In genomic region chr19:17089238-17089637, GRCh38 we compare ENCODE assay signal across 13 cellular contexts. TPM values are rescaled to one million over a fixed set of nuclear protein-coding genes. Genes with fewer than 3 reads are reported as not detected.
DNase-seq lines count a peak whose midpoint lies in the region; ATAC-seq and TF ChIP-seq lines count a peak whose summit lies in the region.
"Had no signal": no experiment of that assay in that cellular context is flagged by ENCODE, and none has a peak within 500 bp of the region (broad histone marks: within the 10 kb centered on the region; RNA-seq: fewer than 3 reads in every experiment).

No MANE protein-coding gene starts in this region.

- H3K4me3 ChIP-seq in BLaER1 treated with 17β-estradiol and CSF1 and Interleukin-3, amounts not matched to agents 10 nM and 100 nM: no peak overlapping the region
- H3K4me3 ChIP-seq in fibroblast of lung (replicated peaks in 1 of 4; ENCODE audit: control extremely low read depth in 1 of 4, insufficient read depth in 1 of 4, low read depth in 3 of 4, low read length in 4 of 4): peak overlapping the region in 1 of 4 experiments; percentile 12
- H3K4me3 ChIP-seq in rectal smooth muscle tissue (ENCODE audit: low read length): peak overlapping the region; percentile 13
- H3K4me3 ChIP-seq in effector memory CD4-positive, alpha-beta T cell (ENCODE audit: insufficient read depth, low read depth, low read length, poor library complexity, severe bottlenecking): no peak overlapping the region

- no peak overlapping the region for H2AFZ ChIP-seq in fibroblast of lung (ENCODE audit: low read length)

- TF ChIP-seq CTCF in fibroblast of lung (conservative IDR thresholded peaks at IDR 0.05 in 1 of 2, IDR thresholded peaks at IDR 0.05 in 1 of 2; ENCODE audit: low read depth in 1 of 2, low read length in 2 of 2): no peak

- H3K4me2 ChIP-seq in BLaER1 treated with 17β-estradiol and CSF1 and Interleukin-3, amounts not matched to agents 10 nM and 100 nM: peak overlapping the region; percentile 72 to 100 (median 86); a peak in 21 of 22 replicates
- peak overlapping the region; percentile 0 for H3K4me2 ChIP-seq in fibroblast of lung (ENCODE audit: extremely low read depth, insufficient read depth, low read length)

- no peaks in the 10 kb centered on the region for H3K27me3 Mint-ChIP-seq in T-helper 17 cell
- H3K27me3 Mint-ChIP-seq: activated CD8-positive, alpha-beta memory T cell treated with anti-CD3 and anti-CD28 coated beads, Interleukin-2, amount 10 ng/mL, durations not matched to agents 7 days and 5 days; stimulated activated naive CD8-positive, alpha-beta T cell treated with anti-CD3 and anti-CD28 coated beads, Interleukin-15, Interleukin-2, amounts not matched to agents 100 ng/mL and 50 ng/mL, for 24 hours had no signal

- H3K36me3 Mint-ChIP-seq in T-helper 17 cell (ENCODE audit: low read depth): no peaks in the 10 kb centered on the region

- no peak overlapping the region for H3K4me3 Mint-ChIP-seq in T-helper 17 cell
- H3K4me3 Mint-ChIP-seq: activated CD8-positive, alpha-beta memory T cell treated with anti-CD3 and anti-CD28 coated beads, Interleukin-2, amount 10 ng/mL, durations not matched to agents 7 days and 5 days; stimulated activated naive CD8-positive, alpha-beta T cell treated with anti-CD3 and anti-CD28 coated beads, Interleukin-15, Interleukin-2, amounts not matched to agents 100 ng/mL and 50 ng/mL, for 24 hours had no signal

- ATAC-seq in T-helper 17 cell: no peak
- ATAC-seq in GM19035 (IDR thresholded peaks at IDR 0.05; ENCODE audit: unreplicated experiment): no peak
- ATAC-seq: activated CD8-positive, alpha-beta memory T cell treated with anti-CD3 and anti-CD28 coated beads, Interleukin-2, amount 10 ng/mL, durations not matched to agents 7 days and 5 days; HCT116 had no signal

- H3K27ac Mint-ChIP-seq in T-helper 17 cell: peak overlapping the region; percentile 88

- H3K4me1 Mint-ChIP-seq in T-helper 17 cell: peaks cover 32% of the 10 kb centered on the region

- H3K27ac ChIP-seq in BLaER1 treated with 17β-estradiol and CSF1 and Interleukin-3, amounts not matched to agents 10 nM and 100 nM: peak overlapping the region; percentile 71 to 98 (median 80)
- peak overlapping the region; percentile 71 for H3K27ac ChIP-seq in fibroblast of lung (ENCODE audit: insufficient read depth, low read length)
- H3K27ac ChIP-seq in rectal smooth muscle tissue (ENCODE audit: low read depth, low read length): peak overlapping the region; percentile 89
- no peak overlapping the region for H3K27ac ChIP-seq in effector memory CD4-positive, alpha-beta T cell (ENCODE audit: insufficient read depth, low read length, poor library complexity, severe bottlenecking)

- peak overlapping the region in 10 of 11 experiments; percentile 12 to 87 (median 63); a peak in 14 of 22 replicates for H3K9ac ChIP-seq in BLaER1 treated with 17β-estradiol and CSF1 and Interleukin-3, amounts not matched to agents 10 nM and 100 nM
- H3K9ac ChIP-seq in fibroblast of lung (ENCODE audit: insufficient read depth, low read length): no peak overlapping the region
- H3K9ac ChIP-seq in rectal smooth muscle tissue (ENCODE audit: low read length): no peak overlapping the region

- peaks cover 86% of the 10 kb centered on the region for H3K79me2 ChIP-seq in fibroblast of lung (ENCODE audit: control insufficient read depth, insufficient read depth, low read length)

- DNase-seq in T-helper 17 cell (no peak), fibroblast of lung (ENCODE audit: low read depth in 2 of 2) (peak; percentile 84 to 93), NCI-H1092 (lab: John Stamatoyannopoulos, UW) (no peak), HuH-7 (ENCODE audit: low spot score) (no peak)
- DNase-seq in effector memory CD4-positive, alpha-beta T cell: no peak
- DNase-seq: activated CD8-positive, alpha-beta memory T cell treated with anti-CD3 and anti-CD28 coated beads, Interleukin-2, amount 10 ng/mL, durations not matched to agents 7 days and 5 days; NCI-H187; Right ventricle myocardium superior had no signal

- peaks cover 54 to 100% (median 65%) of the 10 kb centered on the region in 10 experiments for H3K4me1 ChIP-seq in BLaER1 treated with 17β-estradiol and CSF1 and Interleukin-3, amounts not matched to agents 10 nM and 100 nM
- H3K4me1 ChIP-seq in fibroblast of lung (ENCODE audit: control insufficient read depth, extremely low read depth, insufficient read depth, low read length): peaks cover 23% of the 10 kb centered on the region
- H3K4me1 ChIP-seq in rectal smooth muscle tissue (ENCODE audit: control insufficient read depth, insufficient read depth, low read length): peaks cover 18% of the 10 kb centered on the region
- peaks cover 8% of the 10 kb centered on the region for H3K4me1 ChIP-seq in effector memory CD4-positive, alpha-beta T cell (ENCODE audit: control insufficient read depth, insufficient read depth, low read length, poor library complexity, severe bottlenecking)

- H4K20me1 ChIP-seq in BLaER1 treated with 17β-estradiol and CSF1 and Interleukin-3, amounts not matched to agents 10 nM and 100 nM: peaks cover 41 to 99% (median 89%) of the 10 kb centered on the region in 11 experiments; a peak in 20 of 22 replicates
- H4K20me1 ChIP-seq in fibroblast of lung (ENCODE audit: control insufficient read depth, extremely low read depth, insufficient read depth, low read length): no peaks in the 10 kb centered on the region

- H3K36me3 ChIP-seq in BLaER1 treated with 17β-estradiol and CSF1 and Interleukin-3, amounts not matched to agents 10 nM and 100 nM: peaks cover 37 to 76% (median 59%) of the 10 kb centered on the region in 11 experiments
- no peaks in the 10 kb centered on the region for H3K36me3 ChIP-seq in fibroblast of lung (ENCODE audit: control insufficient read depth, insufficient read depth, low read length)
- no peaks in the 10 kb centered on the region for H3K36me3 ChIP-seq in rectal smooth muscle tissue (ENCODE audit: control insufficient read depth, insufficient read depth, low read length)
- H3K36me3 ChIP-seq in effector memory CD4-positive, alpha-beta T cell (ENCODE audit: control insufficient read depth, insufficient read depth, low read length): peaks cover 13% of the 10 kb centered on the region

- H3K9me3 ChIP-seq in BLaER1 treated with 17β-estradiol and CSF1 and Interleukin-3, amounts not matched to agents 10 nM and 100 nM (replicated peaks in 1 of 11): peaks cover 0 to 8% (median 3%) of the 10 kb centered on the region in 11 experiments; a peak in 5 of 22 replicates
- H3K9me3 ChIP-seq in T-helper 17 cell (ENCODE audit: control insufficient read depth, low read length, poor library complexity, severe bottlenecking) (no peaks in the 10 kb centered on the region), fibroblast of lung (ENCODE audit: control insufficient read depth, insufficient read depth, low read depth, low read length) (no peaks in the 10 kb centered on the region)
- H3K9me3 ChIP-seq in effector memory CD4-positive, alpha-beta T cell (ENCODE audit: control insufficient read depth, low read length): no peaks in the 10 kb centered on the region

- H3K27me3 ChIP-seq in BLaER1 treated with 17β-estradiol and CSF1 and Interleukin-3, amounts not matched to agents 10 nM and 100 nM: no peaks in the 10 kb centered on the region
- H3K27me3 ChIP-seq in fibroblast of lung (ENCODE audit: control insufficient read depth, insufficient read depth, low read length) (no peaks in the 10 kb centered on the region), rectal smooth muscle tissue (ENCODE audit: control insufficient read depth, insufficient read depth, low read length) (no peaks in the 10 kb centered on the region)
- no peaks in the 10 kb centered on the region for H3K27me3 ChIP-seq in effector memory CD4-positive, alpha-beta T cell (replicated peaks; ENCODE audit: control insufficient read depth, insufficient read depth, low read length, poor library complexity, severe bottlenecking)

RNA-seq across cellular contexts. Expression of gene MYO9B, which starts 13.7 kb away (rescaled TPM):
- total RNA-seq in T-helper 17 cell (100 to 1,000 TPM; 202 to 220 TPM), fibroblast of lung (44.2 and 52.5 TPM in 2 replicates)
- 32.5 and 39.5 TPM in 2 replicates for polyA plus RNA-seq in fibroblast of lung
- polyA plus RNA-seq in fibroblast of lung (2012): 64.0 and 66.2 TPM in 2 replicates
- polyA minus RNA-seq in fibroblast of lung (ENCODE audit: low replicate concordance): 143 and 156 TPM in 2 replicates

RNA-seq across cellular contexts. Expression of gene HAUS8, which starts 14.0 kb away (rescaled TPM):
- total RNA-seq in T-helper 17 cell (10 to 100 TPM; 18.4 to 26.2 TPM), fibroblast of lung (2.0 and 2.1 TPM in 2 replicates)
- 6.7 and 13.8 TPM in 2 replicates for polyA plus RNA-seq in fibroblast of lung
- 5.0 and 12.2 TPM in 2 replicates for polyA plus RNA-seq in fibroblast of lung (2012)
- 2.7 and 6.0 TPM in 2 replicates for polyA minus RNA-seq in fibroblast of lung (ENCODE audit: low replicate concordance)

Comparison
In these comparisons a context has a peak if more than half of its experiments do, and no peak if none do; other contexts are left out.
1. H3K9ac ChIP-seq: peak in BLaER1 treated with 17β-estradiol and CSF1 and Interleukin-3, amounts not matched to agents 10 nM and 100 nM (10 of 11); none in fibroblast of lung (single experiment) and rectal smooth muscle tissue (single experiment).
2. DNase-seq: peak in fibroblast of lung (2 of 2); none in T-helper 17 cell (0 of 3), NCI-H1092 (single experiment), HuH-7 (single experiment) and effector memory CD4-positive, alpha-beta T cell (0 of 3).